Comparison of ENCODE assay signal across 14 cellular contexts in genomic region chr2:107324166-107324565, GRCh38.
DNase-seq lines count a peak whose midpoint lies in the region; ATAC-seq and TF ChIP-seq lines count a peak whose summit lies in the region.
"Had no signal": no experiment of that assay in that cellular context is flagged by ENCODE, and none has a peak within 500 bp of the region (broad histone marks: within the 10 kb centered on the region; RNA-seq: fewer than 3 reads in every experiment).

No MANE protein-coding gene starts in this region.

- no peak overlapping the region for H3K4me3 ChIP-seq in cardiac muscle cell
- no peak overlapping the region for H3K4me3 ChIP-seq in right atrium auricular region
- H3K4me3 ChIP-seq: BLaER1 treated with 17β-estradiol and CSF1 and Interleukin-3, amounts not matched to agents 10 nM and 100 nM; HAP-1 had no signal

- peak overlapping the region; percentile 17 for H3K27ac ChIP-seq in cardiac muscle cell
- no peak overlapping the region for H3K27ac ChIP-seq in right atrium auricular region
- H3K27ac ChIP-seq: BLaER1 treated with 17β-estradiol and CSF1 and Interleukin-3, amounts not matched to agents 10 nM and 100 nM had no signal

- ATAC-seq in SK-N-SH treated with all-trans-retinoic acid at 6 μM for 48 hours: peak; percentile 45; the same call in 2 of the 3 replicates

- H3K4me1 ChIP-seq in cardiac muscle cell (ENCODE audit: low read depth) (peaks cover 12% of the 10 kb centered on the region), right atrium auricular region (peaks cover 0 to 4% of the 10 kb centered on the region in 2 donors)
- H3K4me1 ChIP-seq: HAP-1 had no signal

- H3K9me3 ChIP-seq in cardiac muscle cell (ENCODE audit: low read depth) (no peaks in the 10 kb centered on the region), right atrium auricular region (peaks cover 0 to 11% of the 10 kb centered on the region in 2 donors)
- H3K9me3 ChIP-seq: HAP-1 had no signal

- DNase-seq in cardiac muscle cell (ENCODE audit: low read depth in 1 of 2, low spot score in 1 of 2): no peak
- DNase-seq in right atrium auricular region (ENCODE audit: low spot score): no peak
- DNase-seq in SK-N-DZ (ENCODE audit: low spot score): peak; percentile 98
- no peak for DNase-seq in NCI-H1930 (lab: John Stamatoyannopoulos, UW)
- no peak for DNase-seq in amniotic stem cell (lab: John Stamatoyannopoulos, UW)
- DNase-seq: CD4-positive, alpha-beta T cell; CD8-positive, alpha-beta memory T cell; DMS153; DND-41; GOT3; HFFc6 had no signal

- TF ChIP-seq CTCF in cardiac muscle cell (IDR thresholded peaks at IDR 0.05; ENCODE audit: low read depth, low read length) (no peak), right atrium auricular region (IDR thresholded peaks at IDR 0.05) (no peak)

- H3K36me3 ChIP-seq in cardiac muscle cell (no peaks in the 10 kb centered on the region), right atrium auricular region (no peaks in the 10 kb centered on the region)
- H3K36me3 ChIP-seq: BLaER1 treated with 17β-estradiol and CSF1 and Interleukin-3, amounts not matched to agents 10 nM and 100 nM; HAP-1 had no signal

- no peaks in the 10 kb centered on the region for H3K27me3 ChIP-seq in cardiac muscle cell
- H3K27me3 ChIP-seq in right atrium auricular region: no peaks in the 10 kb centered on the region
- H3K27me3 ChIP-seq: BLaER1 treated with 17β-estradiol and CSF1 and Interleukin-3, amounts not matched to agents 10 nM and 100 nM had no signal

TF ChIP-seq in SK-N-SH treated with all-trans-retinoic acid at 6 μM for 48 hours, 23 proteins besides CTCF, POLR2A, EP300 and RAD21:
- TF ChIP-seq ESRRG (CRISPR knock-in tag; IDR thresholded peaks at IDR 0.05) (no peak), CSDC2 (CRISPR knock-in tag; IDR thresholded peaks at IDR 0.05) (no peak), PATZ1 (CRISPR knock-in tag; IDR thresholded peaks at IDR 0.05; ENCODE audit: borderline replicate concordance) (no peak), GLIS3 (CRISPR knock-in tag; IDR thresholded peaks at IDR 0.05) (no peak), TOX (CRISPR knock-in tag; IDR thresholded peaks at IDR 0.05; ENCODE audit: borderline replicate concordance) (no peak), ISL1 (CRISPR knock-in tag; IDR thresholded peaks at IDR 0.05) (peak; percentile 35), TCF4 (CRISPR knock-in tag; IDR thresholded peaks at IDR 0.05; ENCODE audit: borderline replicate concordance) (peak; percentile 85), OSR1 (CRISPR knock-in tag; IDR thresholded peaks at IDR 0.05) (no peak), ZFP3 (CRISPR knock-in tag; IDR thresholded peaks at IDR 0.05) (no peak), SNAI2 (CRISPR knock-in tag; IDR thresholded peaks at IDR 0.05) (no peak), ZNF70 (CRISPR knock-in tag; IDR thresholded peaks at IDR 0.05) (no peak), ZC3H10 (CRISPR knock-in tag; IDR thresholded peaks at IDR 0.05) (no peak), ARNTL (CRISPR knock-in tag; IDR thresholded peaks at IDR 0.05; ENCODE audit: borderline replicate concordance, low read depth) (no peak), CSRNP3 (CRISPR knock-in tag; IDR thresholded peaks at IDR 0.05) (no peak), BACH2 (CRISPR knock-in tag; IDR thresholded peaks at IDR 0.05; ENCODE audit: borderline replicate concordance) (no peak), ZNF8 (CRISPR knock-in tag; IDR thresholded peaks at IDR 0.05) (no peak), ZFP30 (CRISPR knock-in tag; IDR thresholded peaks at IDR 0.05) (no peak), RARB (CRISPR knock-in tag; IDR thresholded peaks at IDR 0.05) (no peak), CREB5 (CRISPR knock-in tag; IDR thresholded peaks at IDR 0.05; ENCODE audit: low read depth) (no peak), POU6F1 (CRISPR knock-in tag; IDR thresholded peaks at IDR 0.05; ENCODE audit: borderline replicate concordance, low read depth) (no peak), TSHZ2 (CRISPR knock-in tag; IDR thresholded peaks at IDR 0.05) (peak; percentile 74; the same call in 1 of the 2 replicates), ZNF565 (CRISPR knock-in tag; conservative IDR thresholded peaks at IDR 0.05; ENCODE audit: low read depth) (no peak), PPARA (CRISPR knock-in tag; IDR thresholded peaks at IDR 0.05; ENCODE audit: borderline replicate concordance) (no peak)
